10 cellular contexts compared by ENCODE assay signal in genomic region chr3:157064402-157064801, GRCh38.
DNase-seq lines count a peak whose midpoint lies in the region; ATAC-seq and TF ChIP-seq lines count a peak whose summit lies in the region.
"Had no signal": no experiment of that assay in that cellular context is flagged by ENCODE, and none has a peak within 500 bp of the region (broad histone marks: within the 10 kb centered on the region; RNA-seq: fewer than 3 reads in every experiment).

No MANE protein-coding gene starts in this region.

- DNase-seq in SIG-M5 treated with dmso at 0.1 percent for 504 hours (lab: John Stamatoyannopoulos, UW; ENCODE audit: unreplicated experiment) (peak; percentile 65), SIG-M5 (lab: John Stamatoyannopoulos, UW) (no peak), NOMO-1 treated with DMSO at 0.1 percent for 48 hours (lab: John Stamatoyannopoulos, UW; ENCODE audit: unreplicated experiment) (peak; percentile 86), sigmoid colon (no peak), COLO829 (ENCODE audit: low spot score) (no peak), RKO (ENCODE audit: low spot score) (no peak), DMS79 (lab: John Stamatoyannopoulos, UW) (no peak)
- DNase-seq: activated CD4-positive, alpha-beta T cell treated with anti-CD3 and anti-CD28 coated beads for 48 hours had no signal

- H3K27me3 ChIP-seq in sigmoid colon = no peaks in the 10 kb centered on the region

- no peaks in the 10 kb centered on the region for H3K36me3 ChIP-seq in sigmoid colon

- no peak for TF ChIP-seq EP300 in sigmoid colon (IDR thresholded peaks at IDR 0.05)

- TF ChIP-seq POLR2A in sigmoid colon (IDR thresholded peaks at IDR 0.05) = no peak

- no peaks in the 10 kb centered on the region for H3K9me3 ChIP-seq in sigmoid colon

- peak overlapping the region in 3 of 4 donors; percentile 2 to 48 (median 44) for H3K27ac ChIP-seq in sigmoid colon
- H3K27ac ChIP-seq: 22Rv1 had no signal

- peak; percentile 48 for ATAC-seq in HG02970 (IDR thresholded peaks at IDR 0.05; ENCODE audit: low FRiP score, unreplicated experiment)

- H3K4me3 ChIP-seq in sigmoid colon = no peak overlapping the region

- TF ChIP-seq CTCF in sigmoid colon (IDR thresholded peaks at IDR 0.05) = no peak

- 66 to 81% methylated on average over 7 of the region's 7 CpGs for WGBS in sigmoid colon, 2 donors

- H3K4me1 ChIP-seq in sigmoid colon = peaks cover 0 to 23% (median 5%) of the 10 kb centered on the region in 4 donors

- intact Hi-C loops in sigmoid colon (cut with DNase I) = no loop called here

Comparison
In these comparisons a context has a peak if more than half of its experiments do, and no peak if none do; other contexts are left out.
1. DNase-seq: peak in SIG-M5 treated with dmso at 0.1 percent for 504 hours (single experiment) and NOMO-1 treated with DMSO at 0.1 percent for 48 hours (single experiment); none in SIG-M5 (single experiment), sigmoid colon (single experiment), COLO829 (single experiment), RKO (single experiment) and DMS79 (single experiment).